21 cellular contexts compared by ENCODE assay signal in genomic region chr2:30443081-30443480, GRCh38.
"Had no signal": no experiment of that assay in that cellular context is flagged by ENCODE, and none has a peak within 500 bp of the region (broad histone marks: within the 10 kb centered on the region; RNA-seq: fewer than 3 reads in every experiment).

No MANE protein-coding gene starts in this region.

- H3K27me3 Mint-ChIP-seq: stimulated activated naive CD8-positive, alpha-beta T cell treated with anti-CD3 and anti-CD28 coated beads, Interleukin-15, amount 100 ng/mL, for 72 hours had no signal

- H3K4me3 Mint-ChIP-seq: dendritic cell treated with granulocyte-macrophage colony-stimulating factor and Interleukin-4, amounts not matched to agents 40 ng/mL and 50 ng/mL, for 4 days; natural killer cell; stimulated activated naive CD8-positive, alpha-beta T cell treated with anti-CD3 and anti-CD28 coated beads, Interleukin-15, amount 100 ng/mL, for 72 hours had no signal

- H3K9me3 ChIP-seq: colonic mucosa, lower lobe of right lung, neutrophil, pancreas, right lobe of liver, suprapubic skin, upper lobe of left lung had no signal

- H3K27me3 ChIP-seq: colonic mucosa, neutrophil, pancreas, right lobe of liver, suprapubic skin, upper lobe of left lung had no signal

- H3K27ac ChIP-seq: colonic mucosa, lower lobe of right lung, pancreas, right lobe of liver, suprapubic skin, upper lobe of left lung had no signal

- ATAC-seq: left ventricle myocardium superior; lower lobe of right lung; natural killer cell; pancreas; right lobe of liver; stimulated activated naive CD8-positive, alpha-beta T cell treated with anti-CD3 and anti-CD28 coated beads, Interleukin-15, amount 100 ng/mL, for 72 hours had no signal

- H3K36me3 ChIP-seq: colonic mucosa, lower lobe of right lung, neutrophil, pancreas, right lobe of liver, suprapubic skin, upper lobe of left lung had no signal

- H3K9me3 Mint-ChIP-seq: natural killer cell; stimulated activated naive CD8-positive, alpha-beta T cell treated with anti-CD3 and anti-CD28 coated beads, Interleukin-15, amount 100 ng/mL, for 72 hours had no signal

- DNase-seq: colonic mucosa; effector memory CD4-positive, alpha-beta T cell; hypothalamus; left ventricle myocardium superior; lower lobe of right lung; natural killer cell; pancreas; right lobe of liver; small intestine; stimulated activated CD4-positive, alpha-beta T cell treated with anti-CD3 and anti-CD28 coated beads, Interleukin-15, amount 100 ng/mL, for 24 hours; stimulated activated CD4-positive, alpha-beta T cell treated with anti-CD3 and anti-CD28 coated beads, Interleukin-4, amount 100 ng/mL, for 1 hour; stimulated activated CD8-positive, alpha-beta memory T cell treated with anti-CD3 and anti-CD28 coated beads, Interleukin-4, amount 100 ng/mL, for 48 hours; stimulated activated naive CD4-positive, alpha-beta T cell; stimulated activated naive CD8-positive, alpha-beta T cell treated with anti-CD3 and anti-CD28 coated beads, Interleukin-15, amount 100 ng/mL, for 72 hours; upper lobe of left lung had no signal

- H3K4me1 ChIP-seq: colonic mucosa, right lobe of liver had no signal

- FAIRE-seq: frontal cortex, keratinocyte, pancreas, small intestine, urothelium cell line had no signal

- H3K36me3 Mint-ChIP-seq: natural killer cell had no signal

- H3K27ac Mint-ChIP-seq: dendritic cell treated with granulocyte-macrophage colony-stimulating factor and Interleukin-4, amounts not matched to agents 40 ng/mL and 50 ng/mL, for 4 days; natural killer cell had no signal

- H3K4me3 ChIP-seq: colonic mucosa, lower lobe of right lung, pancreas, right lobe of liver, suprapubic skin, upper lobe of left lung had no signal
